12 cellular contexts compared by ENCODE assay signal in the genomic region with DNA sequence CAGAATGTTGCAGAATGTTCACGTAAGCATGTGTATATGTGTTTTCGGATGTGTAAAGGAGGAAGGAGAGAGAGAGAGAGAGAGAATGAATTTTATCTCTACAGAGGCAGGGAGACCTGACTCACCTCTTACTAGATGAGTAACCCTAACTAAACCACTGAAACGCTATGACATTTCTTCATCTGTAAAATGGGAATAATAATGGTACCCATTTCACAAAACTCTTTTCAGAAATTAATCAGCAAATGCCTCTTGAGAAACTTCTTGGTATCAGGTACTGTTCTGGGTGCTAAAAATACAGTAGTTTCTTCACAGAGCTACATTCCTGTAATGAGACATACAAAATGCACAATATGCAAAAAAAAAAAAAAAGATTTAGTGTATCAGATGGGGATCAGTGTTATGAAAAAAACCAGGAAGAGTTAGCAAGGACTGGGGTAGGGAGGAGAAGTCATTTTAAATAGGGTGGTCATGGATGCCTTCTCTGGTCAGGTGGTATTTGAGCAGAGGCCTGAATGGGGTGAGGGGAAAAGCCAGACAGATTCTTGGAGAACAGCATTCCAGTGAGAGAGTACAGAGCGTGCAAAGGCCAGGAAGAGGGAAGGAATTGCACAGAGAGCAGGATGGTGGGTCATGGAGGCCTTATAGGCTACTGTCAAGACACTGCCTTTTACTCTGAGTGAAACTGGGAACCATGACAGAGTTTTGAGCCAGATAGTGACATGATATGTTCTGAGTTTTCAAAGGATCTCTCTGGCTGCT.
DNase-seq lines count a peak whose midpoint lies in the region; ATAC-seq, FAIRE-seq and TF ChIP-seq lines count a peak whose summit lies in the region.
"Had no signal": no experiment of that assay in that cellular context is flagged by ENCODE, and none has a peak within 500 bp of the region (broad histone marks: within the 10 kb centered on the region; RNA-seq: fewer than 3 reads in every experiment).

No MANE protein-coding gene starts in this region.

- TF ChIP-seq CTCF in GM12865 (IDR thresholded peaks at IDR 0.05; ENCODE audit: insufficient read depth, low read depth, low read length, missing control alignments) (no peak), OCI-LY7 (conservative IDR thresholded peaks at IDR 0.05; ENCODE audit: low read length) (no peak)

- no peaks in the 10 kb centered on the region for H3K27me3 ChIP-seq in aorta (ENCODE audit: control insufficient read depth in 1 of 2, insufficient read depth in 2 of 2, low read length in 1 of 2)
- H3K27me3 ChIP-seq: suprapubic skin had no signal

- intact Hi-C loops in OCI-LY7 (cut with micrococcal nuclease; ENCODE audit: unreplicated experiment) (loop anchor here (5.0 kb wide), 1 partner anchor 95 kb away; no protein-coding TSS in a partner anchor), aorta (cut with DNase I) (no loop called here)

- no peak overlapping the region for H3K27ac ChIP-seq in OCI-LY7 (ENCODE audit: low read depth, low read length, poor library complexity, severe bottlenecking)
- no peak overlapping the region for H3K27ac ChIP-seq in aorta (ENCODE audit: low read depth in 1 of 2, low read length in 2 of 2)
- H3K27ac ChIP-seq: suprapubic skin had no signal

- CTCF ChIA-PET in OCI-LY7 (lab: Charles Lee; ENCODE audit: unreplicated experiment): interaction anchor here (0.6 kb wide), 1 partner anchor 151 kb away, joined by 5 read pairs; no protein-coding TSS in a partner anchor

- no peaks in the 10 kb centered on the region for H4K20me1 ChIP-seq in OCI-LY7 (ENCODE audit: insufficient read depth, low read length)

- no peaks in the 10 kb centered on the region for H3K79me2 ChIP-seq in OCI-LY7 (ENCODE audit: insufficient read depth, low read depth, low read length)

- H3K9me3 ChIP-seq in OCI-LY7 (ENCODE audit: low read length) (no peaks in the 10 kb centered on the region), aorta (ENCODE audit: control insufficient read depth, low read length) (no peaks in the 10 kb centered on the region)
- H3K9me3 ChIP-seq: suprapubic skin had no signal

- no peak for FAIRE-seq in urothelium cell line (lab: Jason Lieb, UNC)

- H3K4me3 Mint-ChIP-seq in memory B cell: peak overlapping the region; percentile 0

- POLR2A ChIA-PET in OCI-LY7 (lab: Charles Lee): no interaction called here

- H3K4me1 Mint-ChIP-seq in memory B cell: peaks cover 4% of the 10 kb centered on the region

- H3K9me3 Mint-ChIP-seq in memory B cell: no peaks in the 10 kb centered on the region

- no TSS peak for BruUV-seq in OCI-LY7 (replicated peaks; lab: Mats Ljungman, UMichigan)

- peak overlapping the region; percentile 18 for H3K27ac Mint-ChIP-seq in memory B cell

- WGBS in aorta, 2 donors: 79 to 93% methylated on average over 4 of the region's 4 CpGs

- H3K27me3 Mint-ChIP-seq in memory B cell: no peaks in the 10 kb centered on the region

- ATAC-seq in GM21390 (IDR thresholded peaks at IDR 0.05; ENCODE audit: unreplicated experiment): peak; percentile 50
- no peak for ATAC-seq in memory B cell (ENCODE audit: low read depth)
- no peak for ATAC-seq in aorta (ENCODE audit: low FRiP score)
- ATAC-seq in left lobe of liver: no peak

- H2AFZ ChIP-seq in OCI-LY7 (ENCODE audit: low read length): peak overlapping the region; percentile 77; the same call in 1 of the 2 replicates

- H3K36me3 Mint-ChIP-seq in memory B cell: no peaks in the 10 kb centered on the region

- no peak overlapping the region for H3K4me2 ChIP-seq in OCI-LY7 (ENCODE audit: low read length)

- H3K36me3 ChIP-seq in OCI-LY7 (ENCODE audit: insufficient read depth, low read length) (no peaks in the 10 kb centered on the region), aorta (ENCODE audit: control insufficient read depth in 1 of 2, insufficient read depth in 2 of 2, low read length in 1 of 2) (no peaks in the 10 kb centered on the region)
- H3K36me3 ChIP-seq: suprapubic skin had no signal

- no peaks in the 10 kb centered on the region for H3K9me2 ChIP-seq in OCI-LY7 (ENCODE audit: insufficient read depth, low read length)

- H3K4me3 ChIP-seq in GM12865 (ENCODE audit: low read depth, low read length): no peak overlapping the region
- no peak overlapping the region for H3K4me3 ChIP-seq in OCI-LY7 (ENCODE audit: low read depth, low read length, poor library complexity, severe bottlenecking)
- no peak overlapping the region for H3K4me3 ChIP-seq in aorta (ENCODE audit: low read length in 2 of 2)
- H3K4me3 ChIP-seq: suprapubic skin had no signal

- H3K4me1 ChIP-seq in OCI-LY7 (ENCODE audit: insufficient read depth, low read length, poor library complexity, severe bottlenecking) (no peaks in the 10 kb centered on the region), aorta (ENCODE audit: control insufficient read depth in 1 of 2, insufficient read depth in 2 of 2, low read length in 2 of 2) (no peaks in the 10 kb centered on the region)
- H3K4me1 ChIP-seq: suprapubic skin had no signal

- DNase-seq in GM12865 (ENCODE audit: low read depth) (peak; percentile 0), OCI-LY7 (ENCODE audit: low spot score) (no peak), memory B cell (ENCODE audit: low spot score in 2 of 2) (no peak), germinal center (ENCODE audit: low spot score) (no peak), aorta (no peak), left lobe of liver (ENCODE audit: low spot score) (no peak), urothelium cell line (ENCODE audit: low spot score) (no peak)
- DNase-seq: activated CD8-positive, alpha-beta memory T cell treated with anti-CD3 and anti-CD28 coated beads, Interleukin-2, amount 50 U/mL, for 4 hours; effector CD8-positive, alpha-beta T cell; GF-D8 had no signal
